Comparison of ENCODE assay signal across 1 cellular context in the genomic region with DNA sequence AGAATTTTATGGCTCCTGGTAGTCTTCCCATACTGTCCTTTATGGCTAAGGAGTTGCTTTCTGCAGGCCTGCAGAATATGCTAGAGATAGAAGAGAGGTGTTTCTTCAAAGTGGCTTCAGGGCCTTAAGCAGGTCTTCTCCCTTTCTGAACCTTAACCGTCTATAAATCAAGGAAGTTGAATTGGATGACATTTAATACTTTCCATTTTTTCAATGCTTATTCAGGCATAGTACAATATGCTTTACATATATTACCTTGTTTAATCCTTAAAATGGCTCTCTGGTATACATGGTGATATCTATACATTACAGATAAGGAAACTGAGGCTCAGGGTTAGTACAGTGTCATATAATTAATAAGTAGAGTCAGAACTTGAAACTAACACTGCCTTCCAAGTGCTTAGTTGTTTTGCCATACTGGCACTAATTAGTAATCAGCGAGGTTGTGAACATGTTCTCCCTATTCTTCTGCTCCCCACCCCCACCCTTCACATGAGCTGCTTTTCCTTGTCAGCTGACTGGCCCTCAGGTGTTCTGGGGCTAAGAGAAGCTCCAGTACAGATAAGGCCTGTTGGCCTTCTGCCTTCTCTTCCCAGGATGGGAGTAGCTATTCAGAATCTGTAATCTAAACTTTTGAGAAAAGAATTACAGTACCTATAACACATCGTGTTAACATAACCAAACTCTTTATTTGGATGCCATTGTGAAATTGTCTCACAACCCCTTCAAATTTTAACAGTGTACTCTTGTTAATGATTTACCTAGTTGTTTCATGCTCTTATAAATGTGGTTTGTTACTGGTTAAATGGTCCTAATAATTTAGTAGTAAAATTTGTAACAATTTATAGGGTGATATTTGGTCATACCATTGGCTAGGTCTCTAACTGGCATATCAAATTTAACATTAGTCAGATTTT.
TF ChIP-seq lines count a peak whose summit lies in the region.

No MANE protein-coding gene starts in this region.

TF ChIP-seq in H1, 55 proteins besides CTCF, POLR2A, EP300 and RAD21:
- TF ChIP-seq, protein P1, sequence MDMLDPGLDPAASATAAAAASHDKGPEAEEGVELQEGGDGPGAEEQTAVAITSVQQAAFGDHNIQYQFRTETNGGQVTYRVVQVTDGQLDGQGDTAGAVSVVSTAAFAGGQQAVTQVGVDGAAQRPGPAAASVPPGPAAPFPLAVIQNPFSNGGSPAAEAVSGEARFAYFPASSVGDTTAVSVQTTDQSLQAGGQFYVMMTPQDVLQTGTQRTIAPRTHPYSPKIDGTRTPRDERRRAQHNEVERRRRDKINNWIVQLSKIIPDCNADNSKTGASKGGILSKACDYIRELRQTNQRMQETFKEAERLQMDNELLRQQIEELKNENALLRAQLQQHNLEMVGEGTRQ (IDR thresholded peaks at IDR 0.05; ENCODE audit: low read length), result peak; percentile 26; the same call in 1 of the 2 replicates
- no peak for TF ChIP-seq SIX5 (IDR thresholded peaks at IDR 0.05; ENCODE audit: low read depth, low read length)
- TF ChIP-seq RFX5 (IDR thresholded peaks at IDR 0.05; ENCODE audit: borderline replicate concordance, low read depth, low read length), result no peak
- no peak for TF ChIP-seq KDM4A (IDR thresholded peaks at IDR 0.05; ENCODE audit: low read depth, low read length, severe bottlenecking)
- TF ChIP-seq, protein P2, sequence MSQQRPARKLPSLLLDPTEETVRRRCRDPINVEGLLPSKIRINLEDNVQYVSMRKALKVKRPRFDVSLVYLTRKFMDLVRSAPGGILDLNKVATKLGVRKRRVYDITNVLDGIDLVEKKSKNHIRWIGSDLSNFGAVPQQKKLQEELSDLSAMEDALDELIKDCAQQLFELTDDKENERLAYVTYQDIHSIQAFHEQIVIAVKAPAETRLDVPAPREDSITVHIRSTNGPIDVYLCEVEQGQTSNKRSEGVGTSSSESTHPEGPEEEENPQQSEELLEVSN (IDR thresholded peaks at IDR 0.05), result no peak
